ENCODE assay signal across 27 cellular contexts in the genomic region with DNA sequence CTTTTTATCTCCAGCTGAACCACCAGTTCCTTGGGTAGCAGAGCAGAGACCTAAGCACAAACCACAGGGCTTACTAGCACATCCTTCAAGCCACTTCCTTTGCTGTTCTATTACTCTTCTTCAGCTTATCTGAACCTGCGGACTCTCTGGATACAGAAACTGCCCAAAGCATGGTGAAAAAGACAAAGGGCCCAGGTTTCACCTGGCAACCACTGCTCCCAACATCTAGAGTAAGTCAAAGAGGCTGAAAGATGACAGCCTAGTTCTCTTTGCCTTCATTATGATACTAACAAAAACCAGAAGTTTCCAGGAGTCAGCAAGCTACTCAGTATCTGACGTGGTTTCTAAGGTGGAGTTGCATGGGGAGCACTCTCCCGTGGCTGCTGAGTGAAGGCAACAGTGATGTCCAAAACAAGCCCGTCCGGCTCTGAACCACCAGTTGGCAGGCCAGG. TPM values are rescaled to one million over a fixed set of nuclear protein-coding genes. Genes with fewer than 3 reads are reported as not detected.
A peak's percentile ranks its signal among the peaks of the same experiment; 100 is the strongest.
DNase-seq lines count a peak whose midpoint lies in the region; ATAC-seq and FAIRE-seq lines count a peak whose summit lies in the region.
"Had no signal": no experiment of that assay in that cellular context is flagged by ENCODE, and none has a peak within 500 bp of the region (broad histone marks: within the 10 kb centered on the region; RNA-seq: fewer than 3 reads in every experiment).

No MANE protein-coding gene starts in this region.

- H3K36me3 ChIP-seq in small intestine (ENCODE audit: control insufficient read depth in 2 of 2, insufficient read depth in 2 of 2, low read length in 2 of 2): peaks cover 11 to 19% of the 10 kb centered on the region in 2 donors

- H3K27ac ChIP-seq in small intestine (ENCODE audit: low read depth in 1 of 2, low read length in 1 of 2): peak overlapping the region in 1 of 2 donors; percentile 7
- H3K27ac ChIP-seq: BLaER1 treated with 17β-estradiol and CSF1 and Interleukin-3, amounts not matched to agents 10 nM and 100 nM; HL-60; left ventricle myocardium inferior; right atrium auricular region; thyroid gland had no signal

- H3K27ac Mint-ChIP-seq in T-helper 2 cell treated with Interferon-gamma antibody and Interleukin-4, amounts not matched to agents 5 μg/mL and 100 μg/mL, for 36 hours: peak overlapping the region; percentile 93
- peak overlapping the region; percentile 91 for H3K27ac Mint-ChIP-seq in activated naive CD8-positive, alpha-beta T cell treated with anti-CD3 and anti-CD28 coated beads for 36 hours

- no peaks in the 10 kb centered on the region for H3K9me3 Mint-ChIP-seq in activated T-cell treated with anti-CD3 and anti-CD28 coated beads, Interleukin-2, amount 50 U/mL, for 4 hours
- no peaks in the 10 kb centered on the region for H3K9me3 Mint-ChIP-seq in T-helper 2 cell treated with Interferon-gamma antibody and Interleukin-4, amounts not matched to agents 5 μg/mL and 100 μg/mL, for 36 hours
- H3K9me3 Mint-ChIP-seq in activated naive CD8-positive, alpha-beta T cell treated with anti-CD3 and anti-CD28 coated beads for 36 hours: no peaks in the 10 kb centered on the region

- no peak for FAIRE-seq in small intestine (lab: Jason Lieb, UNC)
- no peak for FAIRE-seq in GM19239 (lab: Jason Lieb, UNC)
- FAIRE-seq: colon, GM12892 had no signal

- peaks cover 43% of the 10 kb centered on the region for H3K36me3 Mint-ChIP-seq in activated T-cell treated with anti-CD3 and anti-CD28 coated beads, Interleukin-2, amount 50 U/mL, for 4 hours (ENCODE audit: insufficient read depth)
- peaks cover 70% of the 10 kb centered on the region for H3K36me3 Mint-ChIP-seq in T-helper 2 cell treated with Interferon-gamma antibody and Interleukin-4, amounts not matched to agents 5 μg/mL and 100 μg/mL, for 36 hours (ENCODE audit: low read depth)
- H3K36me3 Mint-ChIP-seq in activated naive CD8-positive, alpha-beta T cell treated with anti-CD3 and anti-CD28 coated beads for 36 hours: peaks cover 50% of the 10 kb centered on the region

- H3K4me1 ChIP-seq in small intestine (ENCODE audit: control insufficient read depth in 2 of 2, insufficient read depth in 1 of 2, low read depth in 1 of 2, low read length in 1 of 2): no peaks in the 10 kb centered on the region
- H3K4me1 ChIP-seq: BLaER1 treated with 17β-estradiol and CSF1 and Interleukin-3, amounts not matched to agents 10 nM and 100 nM; Peyer's patch; right atrium auricular region; thyroid gland had no signal

- peak; percentile 69 to 73 for ATAC-seq in activated T-cell treated with anti-CD3 and anti-CD28 coated beads, Interleukin-2, amount 50 U/mL, for 4 hours
- no peak for ATAC-seq in HG03159 (IDR thresholded peaks at IDR 0.05; ENCODE audit: unreplicated experiment)

- H3K4me3 ChIP-seq in small intestine (ENCODE audit: low read depth in 1 of 2, low read length in 2 of 2): no peak overlapping the region
- H3K4me3 ChIP-seq: BLaER1 treated with 17β-estradiol and CSF1 and Interleukin-3, amounts not matched to agents 10 nM and 100 nM; left ventricle myocardium inferior; Peyer's patch; right atrium auricular region; thyroid gland had no signal

- no peak for DNase-seq in activated T-cell treated with anti-CD3 and anti-CD28 coated beads, Interleukin-2, amount 50 U/mL, for 4 hours
- no peak for DNase-seq in activated T-cell treated with anti-CD3 and anti-CD28 coated beads, Interleukin-2, amount 50 U/mL, for 1 hour
- DNase-seq in T-helper 2 cell treated with Interferon-gamma antibody and Interleukin-4, amounts not matched to agents 5 μg/mL and 100 μg/mL, for 36 hours (ENCODE audit: low spot score): peak; percentile 40
- no peak for DNase-seq in activated naive CD8-positive, alpha-beta T cell treated with anti-CD3 and anti-CD28 coated beads for 36 hours
- DNase-seq in small intestine: peak; percentile 45
- DNase-seq in GM19239 (ENCODE audit: insufficient read length, low spot score): no peak
- no peak for DNase-seq in medulla oblongata (ENCODE audit: extremely low spot score)
- DNase-seq: activated CD4-positive, alpha-beta T cell treated with anti-CD3 and anti-CD28 coated beads, Interleukin-2, amount 50 U/mL, for 1 hour; DMS53; HCEC 1CT; head of caudate nucleus; IMR-90; left ventricle myocardium inferior; NCI-H1930; NCI-H345; NK-92 treated with Interleukin-12 subunit alpha and Interleukin-12 subunit beta, amount 100 ng/mL, for 24 hours; Peyer's patch; T1000; thyroid gland had no signal

- H3K9me3 ChIP-seq in small intestine (ENCODE audit: control insufficient read depth, low read depth): no peaks in the 10 kb centered on the region
- H3K9me3 ChIP-seq: left ventricle myocardium inferior, Peyer's patch, right atrium auricular region, thyroid gland had no signal

- H3K4me1 Mint-ChIP-seq in activated T-cell treated with anti-CD3 and anti-CD28 coated beads, Interleukin-2, amount 50 U/mL, for 4 hours (ENCODE audit: low read depth): peaks cover 30% of the 10 kb centered on the region
- H3K4me1 Mint-ChIP-seq in T-helper 2 cell treated with Interferon-gamma antibody and Interleukin-4, amounts not matched to agents 5 μg/mL and 100 μg/mL, for 36 hours (ENCODE audit: low read depth): peaks cover 40% of the 10 kb centered on the region
- H3K4me1 Mint-ChIP-seq in activated naive CD8-positive, alpha-beta T cell treated with anti-CD3 and anti-CD28 coated beads for 36 hours: peaks cover 27% of the 10 kb centered on the region

- 75 to 82% (median 81%) methylated on average over 5 of the region's 5 CpGs for WGBS in small intestine, 3 donors

- peak overlapping the region; percentile 5 for H3K4me3 Mint-ChIP-seq in activated T-cell treated with anti-CD3 and anti-CD28 coated beads, Interleukin-2, amount 50 U/mL, for 4 hours
- peak overlapping the region; percentile 71 for H3K4me3 Mint-ChIP-seq in T-helper 2 cell treated with Interferon-gamma antibody and Interleukin-4, amounts not matched to agents 5 μg/mL and 100 μg/mL, for 36 hours
- H3K4me3 Mint-ChIP-seq in activated naive CD8-positive, alpha-beta T cell treated with anti-CD3 and anti-CD28 coated beads for 36 hours: peak overlapping the region; percentile 37

- H3K27me3 ChIP-seq in small intestine (ENCODE audit: control insufficient read depth in 2 of 2, insufficient read depth in 2 of 2, low read length in 2 of 2): no peaks in the 10 kb centered on the region
- H3K27me3 ChIP-seq: BLaER1 treated with 17β-estradiol and CSF1 and Interleukin-3, amounts not matched to agents 10 nM and 100 nM; Peyer's patch; right atrium auricular region; thyroid gland had no signal

- no peaks in the 10 kb centered on the region for H3K27me3 Mint-ChIP-seq in activated T-cell treated with anti-CD3 and anti-CD28 coated beads, Interleukin-2, amount 50 U/mL, for 4 hours (ENCODE audit: low read depth)
- H3K27me3 Mint-ChIP-seq in T-helper 2 cell treated with Interferon-gamma antibody and Interleukin-4, amounts not matched to agents 5 μg/mL and 100 μg/mL, for 36 hours (ENCODE audit: low read depth): no peaks in the 10 kb centered on the region
- no peaks in the 10 kb centered on the region for H3K27me3 Mint-ChIP-seq in activated naive CD8-positive, alpha-beta T cell treated with anti-CD3 and anti-CD28 coated beads for 36 hours

RNA-seq across cellular contexts. Expression of a gene that starts 43.4 kb away (rescaled TPM):
- 10 to 100 TPM; 29.1 to 32.3 (median 31.3) TPM for total RNA-seq in activated T-cell treated with anti-CD3 and anti-CD28 coated beads, Interleukin-2, amount 50 U/mL, for 4 hours
- total RNA-seq in activated naive CD8-positive, alpha-beta T cell treated with anti-CD3 and anti-CD28 coated beads for 36 hours: 10 to 100 TPM; 30.3 to 32.2 TPM
- polyA plus RNA-seq in small intestine: 10 to 100 TPM; 13.5 to 18.2 (median 17.9) TPM

RNA-seq across cellular contexts. Expression of a gene that starts 47.8 kb away (rescaled TPM):
- not detected for total RNA-seq in activated T-cell treated with anti-CD3 and anti-CD28 coated beads, Interleukin-2, amount 50 U/mL, for 4 hours
- total RNA-seq in activated naive CD8-positive, alpha-beta T cell treated with anti-CD3 and anti-CD28 coated beads for 36 hours: not detected
- under 1 TPM in 1 of 3 donors, not detected in 2; 0.09 TPM for polyA plus RNA-seq in small intestine
- total RNA-seq: omental fat pad, Peyer's patch, right atrium auricular region, SK-MEL-5 had no signal

RNA-seq across cellular contexts. Expression of a gene that starts 58.2 kb away (rescaled TPM):
- 100 to 1,000 TPM; 131 to 169 (median 132) TPM for total RNA-seq in activated T-cell treated with anti-CD3 and anti-CD28 coated beads, Interleukin-2, amount 50 U/mL, for 4 hours
- total RNA-seq in activated naive CD8-positive, alpha-beta T cell treated with anti-CD3 and anti-CD28 coated beads for 36 hours: 10 to 100 TPM; 59.5 to 61.7 TPM
- polyA plus RNA-seq in small intestine: 10 to 100 TPM in 1 of 3 donors, 1 to 10 TPM in 2; 2.9 to 15.2 (median 8.6) TPM

Comparison
In these comparisons a context has a peak if more than half of its experiments do, and no peak if none do; other contexts are left out.
1. DNase-seq: peak in T-helper 2 cell treated with Interferon-gamma antibody and Interleukin-4, amounts not matched to agents 5 μg/mL and 100 μg/mL, for 36 hours (single experiment) and small intestine (single experiment); none in activated T-cell treated with anti-CD3 and anti-CD28 coated beads, Interleukin-2, amount 50 U/mL, for 4 hours (single experiment), activated T-cell treated with anti-CD3 and anti-CD28 coated beads, Interleukin-2, amount 50 U/mL, for 1 hour (single experiment), activated naive CD8-positive, alpha-beta T cell treated with anti-CD3 and anti-CD28 coated beads for 36 hours (single experiment), GM19239 (single experiment) and medulla oblongata (single experiment).
2. H3K4me3 Mint-ChIP-seq: peak in every context shown above with its lines; median percentile 71 in T-helper 2 cell treated with Interferon-gamma antibody and Interleukin-4, amounts not matched to agents 5 μg/mL and 100 μg/mL, for 36 hours; 37 in activated naive CD8-positive, alpha-beta T cell treated with anti-CD3 and anti-CD28 coated beads for 36 hours; 5 in activated T-cell treated with anti-CD3 and anti-CD28 coated beads, Interleukin-2, amount 50 U/mL, for 4 hours.